In the genomic region with DNA sequence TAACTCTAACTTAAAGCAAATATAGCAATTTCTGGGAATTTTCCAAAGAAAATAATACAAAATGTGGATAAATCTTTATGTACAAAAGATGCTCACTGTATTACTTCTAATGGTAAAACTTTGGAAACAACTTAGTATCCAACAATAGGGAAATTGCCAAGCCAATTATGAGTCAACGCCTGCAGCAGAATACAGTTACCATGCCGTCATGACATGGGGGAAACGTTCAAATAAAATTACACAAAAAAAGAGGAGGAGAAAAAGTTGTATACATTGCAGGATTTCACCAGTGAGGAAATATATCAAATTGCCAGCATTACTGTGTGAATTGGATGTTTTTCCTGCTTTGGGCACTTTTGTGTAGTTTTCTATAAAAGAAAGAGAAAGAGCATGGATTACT, we compare ENCODE assay signal across 10 cellular contexts.
DNase-seq lines count a peak whose midpoint lies in the region; ATAC-seq and TF ChIP-seq lines count a peak whose summit lies in the region.
"Had no signal": no experiment of that assay in that cellular context is flagged by ENCODE, and none has a peak within 500 bp of the region (broad histone marks: within the 10 kb centered on the region; RNA-seq: fewer than 3 reads in every experiment).

No MANE protein-coding gene starts in this region.

- no peak for TF ChIP-seq CTCF in neural progenitor cell (IDR thresholded peaks at IDR 0.05)
- no peak for TF ChIP-seq CTCF in testis (IDR thresholded peaks at IDR 0.05)

- H3K27me3 Mint-ChIP-seq in neural progenitor cell (ENCODE audit: insufficient read depth, low read depth), result peaks cover 17% of the 10 kb centered on the region

- H3K9ac ChIP-seq in neural progenitor cell, result no peak overlapping the region

- 29 to 41% methylated on average over 3 of the region's 3 CpGs for WGBS in testis, 2 donors

- H3K36me3 Mint-ChIP-seq in neural progenitor cell, result no peaks in the 10 kb centered on the region

- no peaks in the 10 kb centered on the region; the same call in 1 of the 2 replicates for H3K27me3 ChIP-seq in MG63
- peaks cover 46% of the 10 kb centered on the region for H3K27me3 ChIP-seq in neural progenitor cell
- no peaks in the 10 kb centered on the region for H3K27me3 ChIP-seq in testis

- ATAC-seq in HG03342 (IDR thresholded peaks at IDR 0.05; ENCODE audit: unreplicated experiment), result no peak

- H3K4me2 ChIP-seq in neural progenitor cell, result no peak overlapping the region

- H4K20me1 ChIP-seq in neural progenitor cell (ENCODE audit: low read depth), result peaks cover 5% of the 10 kb centered on the region

- no peaks in the 10 kb centered on the region for H3K9me3 ChIP-seq in MG63
- H3K9me3 ChIP-seq in neural progenitor cell (ENCODE audit: low read depth), result no peaks in the 10 kb centered on the region
- no peaks in the 10 kb centered on the region for H3K9me3 ChIP-seq in testis

- H3K27ac ChIP-seq in neural progenitor cell, result no peak overlapping the region
- no peak overlapping the region for H3K27ac ChIP-seq in testis

- H3K36me3 ChIP-seq in MG63 (no peaks in the 10 kb centered on the region), neural progenitor cell (no peaks in the 10 kb centered on the region), testis (ENCODE audit: low read depth, missing control alignments) (no peaks in the 10 kb centered on the region)

- no peak overlapping the region for H2AFZ ChIP-seq in neural progenitor cell (replicated peaks)

- H3K4me1 Mint-ChIP-seq in neural progenitor cell, result peaks cover 25% of the 10 kb centered on the region

- TF ChIP-seq POLR2A in testis (IDR thresholded peaks at IDR 0.05), result no peak

- no peaks in the 10 kb centered on the region for H3K9me3 Mint-ChIP-seq in neural progenitor cell

- H3K4me1 ChIP-seq in neural progenitor cell (peaks cover 3% of the 10 kb centered on the region), testis (peaks cover 4% of the 10 kb centered on the region)

- DNase-seq in DMS53 (lab: John Stamatoyannopoulos, UW), result peak; percentile 69
- no peak for DNase-seq in DMS53 treated with DMSO at 0.1 percent for 48 hours (lab: John Stamatoyannopoulos, UW; ENCODE audit: unreplicated experiment)
- DNase-seq in MG63, result peak; percentile 49
- peak; percentile 63 for DNase-seq in dedifferentiated amniotic fluid mesenchymal stem cell (ENCODE audit: extremely low spot score)
- no peak for DNase-seq in neural progenitor cell (ENCODE audit: low spot score)
- DNase-seq in testis, result no peak
- no peak for DNase-seq in D341Med (ENCODE audit: low spot score)
- DNase-seq: 8988T, NCI-H2227 treated with DMSO at 0.1 percent for 48 hours had no signal

- H3K4me3 Mint-ChIP-seq in neural progenitor cell, result peak overlapping the region; percentile 70

- H3K27ac Mint-ChIP-seq in neural progenitor cell, result no peak overlapping the region

- no peaks in the 10 kb centered on the region for H3K79me2 ChIP-seq in neural progenitor cell (ENCODE audit: low read depth)

- peaks cover 8% of the 10 kb centered on the region for H3F3A ChIP-seq in neural progenitor cell (ENCODE audit: low read depth)

- H3K4me3 ChIP-seq in MG63, result peak overlapping the region; percentile 57
- no peak overlapping the region for H3K4me3 ChIP-seq in neural progenitor cell
- no peak overlapping the region for H3K4me3 ChIP-seq in testis

- intact Hi-C loops in testis (cut with DNase I; ENCODE audit: low total_unique reads), result no loop called here

Comparison
In these comparisons a context has a peak if more than half of its experiments do, and no peak if none do; other contexts are left out.
1. DNase-seq: peak in DMS53 (single experiment), MG63 (single experiment) and dedifferentiated amniotic fluid mesenchymal stem cell (single experiment); none in DMS53 treated with DMSO at 0.1 percent for 48 hours (single experiment), neural progenitor cell (single experiment), testis (single experiment) and D341Med (single experiment).